In the genomic region with DNA sequence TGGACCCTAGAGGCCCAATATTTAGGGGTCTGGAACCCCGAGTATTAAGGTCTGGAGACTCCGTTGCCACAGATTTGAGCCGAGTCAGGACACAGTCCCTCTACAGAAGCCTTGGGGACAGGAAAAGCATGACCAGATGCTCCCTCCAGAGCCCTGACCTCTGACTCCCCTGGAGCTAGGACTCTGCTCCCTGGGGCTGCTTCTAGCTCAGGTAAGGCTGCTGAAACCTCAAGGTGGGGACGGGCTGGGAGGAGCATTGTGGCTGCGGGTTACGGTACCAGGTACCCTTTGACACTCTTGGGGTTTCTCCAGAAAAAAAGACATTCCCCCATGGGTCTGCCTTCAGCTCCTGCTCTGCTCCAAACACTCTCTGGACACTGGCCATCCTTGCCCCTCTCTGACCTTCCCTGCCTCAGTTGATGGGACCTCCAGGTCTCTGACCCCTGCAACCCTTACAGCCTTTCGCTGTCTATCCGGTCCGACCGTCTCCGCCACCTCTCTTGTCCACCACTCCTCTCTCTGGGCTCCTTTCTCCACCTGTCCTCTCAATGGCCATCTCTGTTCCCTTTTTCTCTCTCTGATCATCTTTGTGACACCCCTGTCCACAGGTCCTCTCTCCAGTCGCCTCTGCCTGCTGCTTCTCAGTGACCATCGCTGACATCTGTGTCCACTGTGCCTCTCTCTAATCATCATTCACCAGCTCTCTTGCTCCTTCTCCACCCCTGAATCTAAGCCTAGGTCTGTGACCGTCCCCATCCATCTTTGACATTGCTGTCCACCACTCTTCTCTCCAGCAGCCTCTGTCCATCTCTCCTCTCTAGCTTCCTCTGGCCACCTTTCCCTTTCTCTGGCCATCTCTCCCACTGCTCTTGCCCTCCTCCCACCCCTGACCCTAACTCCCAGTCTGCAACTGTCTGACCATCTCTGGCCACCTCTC, we compare ENCODE assay signal across 9 cellular contexts. TPM values are rescaled to one million over a fixed set of nuclear protein-coding genes. Genes with fewer than 3 reads are reported as not detected.
DNase-seq lines count a peak whose midpoint lies in the region; ATAC-seq and TF ChIP-seq lines count a peak whose summit lies in the region.
"Had no signal": no experiment of that assay in that cellular context is flagged by ENCODE, and none has a peak within 500 bp of the region (broad histone marks: within the 10 kb centered on the region; RNA-seq: fewer than 3 reads in every experiment).

No MANE protein-coding gene starts in this region.

- H2AFZ ChIP-seq in SU-DHL-6 (ENCODE audit: low read depth, low read length, severe bottlenecking): no peak overlapping the region

- H3K27ac ChIP-seq in SU-DHL-6 (ENCODE audit: low read depth, low read length) (no peak overlapping the region), sigmoid colon (peak overlapping the region; percentile 83 to 95 (median 86))

- WGBS in sigmoid colon, 2 donors: 51 to 65% methylated on average over 14 of the region's 14 CpGs

- intact Hi-C loops in sigmoid colon (cut with DNase I): loop anchor here (2.0 kb wide), 1 partner anchor 117 kb away; a partner anchor contains a TSS

- H3K4me2 ChIP-seq in SU-DHL-6 (ENCODE audit: low read depth, low read length, poor library complexity, severe bottlenecking): peak overlapping the region; percentile 82

- H3K79me2 ChIP-seq in SU-DHL-6 (ENCODE audit: insufficient read depth, low read length): no peaks in the 10 kb centered on the region

- no peak for TF ChIP-seq EP300 in sigmoid colon (IDR thresholded peaks at IDR 0.05)

- TF ChIP-seq POLR2A in sigmoid colon (IDR thresholded peaks at IDR 0.05): no peak

- peak overlapping the region; percentile 75 for H3K4me3 ChIP-seq in SU-DHL-6 (ENCODE audit: insufficient read depth, low read length, poor library complexity, severe bottlenecking)
- H3K4me3 ChIP-seq in foreskin fibroblast (ENCODE audit: low read depth in 1 of 2, low read length in 2 of 2): peak overlapping the region; percentile 56 to 74
- peak overlapping the region; percentile 60 to 95 (median 82) for H3K4me3 ChIP-seq in sigmoid colon

- H3K9me3 ChIP-seq in SU-DHL-6 (ENCODE audit: insufficient read depth, low read length): no peaks in the 10 kb centered on the region
- H3K9me3 ChIP-seq in sigmoid colon: no peaks in the 10 kb centered on the region

- H3K4me1 ChIP-seq in sigmoid colon: peaks cover 0 to 34% (median 26%) of the 10 kb centered on the region in 4 donors

- no peaks in the 10 kb centered on the region for H3F3A ChIP-seq in SU-DHL-6 (ENCODE audit: insufficient read depth)

- POLR2A ChIA-PET in GM10248 (lab: Yijun Ruan, JAX): no interaction called here

- H3K27me3 ChIP-seq in SU-DHL-6 (ENCODE audit: low read length): no peaks in the 10 kb centered on the region
- no peaks in the 10 kb centered on the region for H3K27me3 ChIP-seq in sigmoid colon

- H3K36me3 ChIP-seq in SU-DHL-6 (ENCODE audit: low read length) (no peaks in the 10 kb centered on the region), sigmoid colon (peaks cover 0 to 31% (median 9%) of the 10 kb centered on the region in 4 donors)

- no peaks in the 10 kb centered on the region for H3K9me2 ChIP-seq in SU-DHL-6 (replicated peaks; ENCODE audit: insufficient read depth, low read length)

- H4K20me1 ChIP-seq in SU-DHL-6 (ENCODE audit: low read depth, low read length): no peaks in the 10 kb centered on the region

- CTCF ChIA-PET in GM10248 (lab: Yijun Ruan, JAX): no interaction called here

- peak overlapping the region; percentile 66 for H3K9ac ChIP-seq in SU-DHL-6 (ENCODE audit: low read length)

- in situ Hi-C loops in GM13977 (cut with MboI; ENCODE audit: low pct_unique_long_range_greater_than_20kb, low sequenced_read_pairs, unreplicated experiment): no loop called here

- TF ChIP-seq CTCF in GM13977 (IDR thresholded peaks at IDR 0.05; ENCODE audit: extremely low read depth, insufficient read depth, missing control alignments): no peak
- no peak for TF ChIP-seq CTCF in SU-DHL-6 (IDR thresholded peaks at IDR 0.05; ENCODE audit: insufficient read depth, low read length, poor library complexity, severe bottlenecking)
- no peak for TF ChIP-seq CTCF in foreskin fibroblast (IDR thresholded peaks at IDR 0.05; ENCODE audit: low read depth, low read length)
- TF ChIP-seq CTCF in sigmoid colon (IDR thresholded peaks at IDR 0.05): no peak
- TF ChIP-seq CTCF in GM10248 (IDR thresholded peaks at IDR 0.05; ENCODE audit: control extremely low read depth, extremely low read depth, low read depth, missing control alignments): no peak

- no peak for ATAC-seq in GM18867 (IDR thresholded peaks at IDR 0.05; ENCODE audit: unreplicated experiment)

- DNase-seq in GM13977 (ENCODE audit: low spot score) (peak; percentile 36), foreskin fibroblast (peak in 1 of 2 donors; percentile 7), sigmoid colon (no peak), AML-193 (lab: John Stamatoyannopoulos, UW) (no peak), NCI-H774 (lab: John Stamatoyannopoulos, UW) (no peak), GM10248 (ENCODE audit: extremely low spot score) (no peak)

RNA-seq across cellular contexts. Expression of a gene that starts 1.4 kb away (rescaled TPM):
- 1 to 10 TPM; 4.6 to 7.2 (median 6.6) TPM for total RNA-seq in sigmoid colon
- polyA plus RNA-seq in sigmoid colon: 1 to 10 TPM; 5.3 to 9.7 (median 6.0) TPM

RNA-seq across cellular contexts. Expression of a gene that starts 29.5 kb away (rescaled TPM):
- 100 to 1,000 TPM in 3 of 4 donors, 10 to 100 TPM in 1; 71.5 to 172 (median 126) TPM for total RNA-seq in sigmoid colon
- polyA plus RNA-seq in sigmoid colon: 100 to 1,000 TPM in 2 of 3 donors, 10 to 100 TPM in 1; 95.8 to 211 (median 125) TPM
- total RNA-seq: activated CD8-positive, alpha-beta memory T cell treated with anti-CD3 and anti-CD28 coated beads for 36 hours had no signal

RNA-seq across cellular contexts. Expression of a gene that starts 35.3 kb away (rescaled TPM):
- 1 to 10 TPM in 3 of 4 donors, not detected in 1; 3.5 to 5.8 (median 3.9) TPM for total RNA-seq in sigmoid colon
- polyA plus RNA-seq in sigmoid colon: 10 to 100 TPM in 2 of 3 donors, 1 to 10 TPM in 1; 2.4 to 36.1 (median 13.9) TPM

RNA-seq across cellular contexts. Expression of a gene that starts 37.3 kb away (rescaled TPM):
- 1 to 10 TPM; 2.5 to 7.8 (median 6.6) TPM for total RNA-seq in sigmoid colon
- 1 to 10 TPM; 1.2 to 9.6 (median 4.4) TPM for polyA plus RNA-seq in sigmoid colon

RNA-seq across cellular contexts. Expression of a gene that starts 57.4 kb away (rescaled TPM):
- 100 to 1,000 TPM in 1 of 4 donors, 10 to 100 TPM in 3; 56.2 to 135 (median 68.9) TPM for total RNA-seq in sigmoid colon
- 10 to 100 TPM; 19.2 to 28.2 (median 24.0) TPM for polyA plus RNA-seq in sigmoid colon
